ENCODE assay signal across 15 cellular contexts in genomic region chr3:8504611-8504973, GRCh38. TPM values are rescaled to one million over a fixed set of nuclear protein-coding genes. Genes with fewer than 3 reads are reported as not detected.
A peak's percentile ranks its signal among the peaks of the same experiment; 100 is the strongest.
DNase-seq lines count a peak whose midpoint lies in the region; ATAC-seq and TF ChIP-seq lines count a peak whose summit lies in the region.
"Had no signal": no experiment of that assay in that cellular context is flagged by ENCODE, and none has a peak within 500 bp of the region (broad histone marks: within the 10 kb centered on the region; RNA-seq: fewer than 3 reads in every experiment).

No MANE protein-coding gene starts in this region.

- TF ChIP-seq EP300 in esophagus muscularis mucosa (IDR thresholded peaks at IDR 0.05) = no peak

- no peaks in the 10 kb centered on the region for H3K27me3 ChIP-seq in left ventricle myocardium inferior (ENCODE audit: low read depth)
- no peaks in the 10 kb centered on the region for H3K27me3 ChIP-seq in esophagus muscularis mucosa
- H3K27me3 ChIP-seq: right lobe of liver had no signal

- no peaks in the 10 kb centered on the region for H3K27me3 Mint-ChIP-seq in osteocyte (ENCODE audit: unreplicated experiment)

- 71% methylated on average over 4 of the region's 4 CpGs for whole genome bisulfite sequencing in esophagus muscularis mucosa
- WGBS in urinary bladder = 51% methylated on average over 4 of the region's 4 CpGs

- H3K9me3 ChIP-seq in left ventricle myocardium inferior (replicated peaks) (no peaks in the 10 kb centered on the region), esophagus muscularis mucosa (no peaks in the 10 kb centered on the region)
- H3K9me3 ChIP-seq: HAP-1, right lobe of liver had no signal

- no peak for DNase-seq in left ventricle myocardium inferior
- no peak for DNase-seq in left cardiac atrium
- DNase-seq in esophagus muscularis mucosa (ENCODE audit: extremely low spot score) = no peak
- no peak for DNase-seq in osteocyte (ENCODE audit: extremely low spot score, unreplicated experiment)
- DNase-seq in SHP77 treated with DMSO at 0.1 percent for 48 hours (lab: John Stamatoyannopoulos, UW) = no peak
- no peak for DNase-seq in stimulated activated CD4-positive, alpha-beta T cell treated with anti-CD3 and anti-CD28 coated beads, Interleukin-12 subunit alpha, Interleukin-12 subunit beta, amount 100 ng/mL, for 4 hours
- DNase-seq: DMS79 treated with DMSO at 0.1 percent for 48 hours; effector memory CD4-positive, alpha-beta T cell; hippocampal formation; NCI-H2227 treated with DMSO at 0.1 percent for 48 hours; right lobe of liver; T-helper 17 cell had no signal

- TF ChIP-seq POLR2A in esophagus muscularis mucosa (IDR thresholded peaks at IDR 0.05; ENCODE audit: low read depth) = no peak

- H3K4me3 ChIP-seq in left ventricle myocardium inferior (peak overlapping the region; percentile 67), esophagus muscularis mucosa (peak overlapping the region in 3 of 4 donors; percentile 40 to 51 (median 43)), urinary bladder (ENCODE audit: low read depth, low read length) (no peak overlapping the region)
- H3K4me3 ChIP-seq: HAP-1, right lobe of liver had no signal

- peak overlapping the region; percentile 93 for H3K27ac Mint-ChIP-seq in osteocyte (ENCODE audit: unreplicated experiment)
- H3K27ac Mint-ChIP-seq: T-helper 17 cell had no signal

- no peaks in the 10 kb centered on the region for H3K9me3 Mint-ChIP-seq in osteocyte (ENCODE audit: unreplicated experiment)

- H3K4me1 ChIP-seq in left ventricle myocardium inferior (peaks cover 88% of the 10 kb centered on the region), esophagus muscularis mucosa (peaks cover 53 to 59% (median 55%) of the 10 kb centered on the region in 4 donors), urinary bladder (ENCODE audit: insufficient read depth) (no peaks in the 10 kb centered on the region)

- H3K4me3 Mint-ChIP-seq in osteocyte (ENCODE audit: unreplicated experiment) = peak overlapping the region; percentile 77
- H3K4me3 Mint-ChIP-seq: T-helper 17 cell had no signal

- H3K27ac ChIP-seq in left ventricle myocardium inferior (replicated peaks) = peak overlapping the region; percentile 87
- H3K27ac ChIP-seq in esophagus muscularis mucosa (replicated peaks in 1 of 4) = peak overlapping the region; percentile 22 to 73 (median 59)
- H3K27ac ChIP-seq in urinary bladder (ENCODE audit: low read depth) = peak overlapping the region; percentile 60
- H3K27ac ChIP-seq: right lobe of liver had no signal

- H3K36me3 Mint-ChIP-seq in osteocyte (ENCODE audit: unreplicated experiment) = peaks cover 42% of the 10 kb centered on the region

- no peaks in the 10 kb centered on the region for H3K36me3 ChIP-seq in left ventricle myocardium inferior
- no peaks in the 10 kb centered on the region for H3K36me3 ChIP-seq in esophagus muscularis mucosa
- no peaks in the 10 kb centered on the region for H3K36me3 ChIP-seq in urinary bladder (ENCODE audit: insufficient read depth)
- H3K36me3 ChIP-seq: HAP-1, right lobe of liver had no signal

- H3K4me1 Mint-ChIP-seq in osteocyte (ENCODE audit: unreplicated experiment) = peaks cover 89% of the 10 kb centered on the region

- TF ChIP-seq CTCF in left ventricle myocardium inferior (IDR thresholded peaks at IDR 0.05; ENCODE audit: borderline replicate concordance) (no peak), esophagus muscularis mucosa (IDR thresholded peaks at IDR 0.05) (no peak), osteocyte (IDR thresholded peaks at IDR 0.05) (no peak)

- intact Hi-C loops in left ventricle myocardium inferior (cut with micrococcal nuclease) = no loop called here
- intact Hi-C loops in left cardiac atrium (cut with DNase I) = loop anchor here (10.0 kb wide), 2 partner anchors 90 to 100 kb away; no protein-coding TSS in a partner anchor
- intact Hi-C loops in esophagus muscularis mucosa (cut with DNase I) = loop anchor here (5.0 kb wide), 1 partner anchor 118 kb away; no protein-coding TSS in a partner anchor

- ATAC-seq in left cardiac atrium (no peak), GM18519 (IDR thresholded peaks at IDR 0.05; ENCODE audit: low FRiP score, unreplicated experiment) (no peak)
- ATAC-seq: right lobe of liver, T-helper 17 cell had no signal

RNA-seq across cellular contexts. Expression of gene LMCD1, which starts 3.0 kb away (rescaled TPM):
- total RNA-seq in left ventricle myocardium inferior (72.9 TPM), left cardiac atrium (10 to 100 TPM; 52.9 to 63.7 TPM), esophagus muscularis mucosa (100 to 1,000 TPM in 2 of 4 donors, 10 to 100 TPM in 2; 43.2 to 576 (median 131) TPM), osteocyte (135 and 136 TPM in 2 replicates), urinary bladder (34.3 TPM)
- 163 TPM for polyA plus RNA-seq in urinary bladder
